Comparison of ENCODE assay signal across 1 cellular context in genomic region chr17:82592289-82592683, GRCh38.
TF ChIP-seq lines count a peak whose summit lies in the region.

No MANE protein-coding gene starts in this region.

TF ChIP-seq in HepG2, 621 proteins besides CTCF, POLR2A, EP300 and RAD21 (continued from another document and continues in another):
- TF ChIP-seq, protein P1, sequence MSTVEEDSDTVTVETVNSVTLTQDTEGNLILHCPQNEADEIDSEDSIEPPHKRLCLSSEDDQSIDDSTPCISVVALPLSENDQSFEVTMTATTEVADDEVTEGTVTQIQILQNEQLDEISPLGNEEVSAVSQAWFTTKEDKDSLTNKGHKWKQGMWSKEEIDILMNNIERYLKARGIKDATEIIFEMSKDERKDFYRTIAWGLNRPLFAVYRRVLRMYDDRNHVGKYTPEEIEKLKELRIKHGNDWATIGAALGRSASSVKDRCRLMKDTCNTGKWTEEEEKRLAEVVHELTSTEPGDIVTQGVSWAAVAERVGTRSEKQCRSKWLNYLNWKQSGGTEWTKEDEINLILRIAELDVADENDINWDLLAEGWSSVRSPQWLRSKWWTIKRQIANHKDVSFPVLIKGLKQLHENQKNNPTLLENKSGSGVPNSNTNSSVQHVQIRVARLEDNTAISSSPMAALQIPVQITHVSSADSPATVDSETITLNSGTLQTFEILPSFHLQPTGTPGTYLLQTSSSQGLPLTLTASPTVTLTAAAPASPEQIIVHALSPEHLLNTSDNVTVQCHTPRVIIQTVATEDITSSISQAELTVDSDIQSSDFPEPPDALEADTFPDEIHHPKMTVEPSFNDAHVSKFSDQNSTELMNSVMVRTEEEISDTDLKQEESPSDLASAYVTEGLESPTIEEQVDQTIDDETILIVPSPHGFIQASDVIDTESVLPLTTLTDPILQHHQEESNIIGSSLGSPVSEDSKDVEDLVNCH (CRISPR knock-in tag; IDR thresholded peaks at IDR 0.05) = no peak
- TF ChIP-seq ZNF17 (CRISPR knock-in tag; IDR thresholded peaks at IDR 0.05) (no peak), ZNF839 (CRISPR knock-in tag; IDR thresholded peaks at IDR 0.05; ENCODE audit: borderline replicate concordance) (no peak), ZNF547 (CRISPR knock-in tag; IDR thresholded peaks at IDR 0.05) (no peak), GABPA (IDR thresholded peaks at IDR 0.05; ENCODE audit: low read depth, low read length) (no peak), GABPA (CRISPR knock-in tag; IDR thresholded peaks at IDR 0.05; ENCODE audit: low read depth) (no peak), SMAD9 (CRISPR knock-in tag; IDR thresholded peaks at IDR 0.05) (no peak), ZNF253 (CRISPR knock-in tag; IDR thresholded peaks at IDR 0.05; ENCODE audit: borderline replicate concordance) (no peak), ZNF230 (CRISPR knock-in tag; IDR thresholded peaks at IDR 0.05) (0 out of 2 replicates have a peak, but pooled peaks have one; percentile 39), NR0B2 (CRISPR knock-in tag; IDR thresholded peaks at IDR 0.05) (no peak), HNF1A (IDR thresholded peaks at IDR 0.05; ENCODE audit: low read depth) (no peak), HNF1A (CRISPR knock-in tag; IDR thresholded peaks at IDR 0.05; ENCODE audit: borderline replicate concordance) (no peak), MEIS1 (CRISPR knock-in tag; IDR thresholded peaks at IDR 0.05; ENCODE audit: borderline replicate concordance) (0 out of 2 replicates have a peak, but pooled peaks have one; percentile 50), ZFX (CRISPR knock-in tag; IDR thresholded peaks at IDR 0.05; ENCODE audit: low read depth) (0 out of 2 replicates have a peak, but pooled peaks have one; percentile 33), IKZF5 (CRISPR knock-in tag; IDR thresholded peaks at IDR 0.05) (no peak), ZNF441 (CRISPR knock-in tag; IDR thresholded peaks at IDR 0.05; ENCODE audit: borderline replicate concordance) (0 out of 2 replicates have a peak, but pooled peaks have one; percentile 8), FOXO1 (CRISPR knock-in tag; IDR thresholded peaks at IDR 0.05) (no peak; the same call in 1 of the 2 replicates), ZSCAN12 (CRISPR knock-in tag; IDR thresholded peaks at IDR 0.05) (no peak), WIZ (CRISPR knock-in tag; IDR thresholded peaks at IDR 0.05) (no peak), PRDM4 (CRISPR knock-in tag; IDR thresholded peaks at IDR 0.05; ENCODE audit: borderline replicate concordance) (no peak), KLF11 (CRISPR knock-in tag; IDR thresholded peaks at IDR 0.05) (no peak), ZBED4 (CRISPR knock-in tag; IDR thresholded peaks at IDR 0.05; ENCODE audit: borderline replicate concordance) (no peak), SOX13 (IDR thresholded peaks at IDR 0.05) (no peak), SOX13 (CRISPR knock-in tag; conservative IDR thresholded peaks at IDR 0.05 in 1 of 2, IDR thresholded peaks at IDR 0.05 in 1 of 2) (no peak), GTF2F1 (IDR thresholded peaks at IDR 0.05; ENCODE audit: low read length) (no peak), ZNF878 (CRISPR knock-in tag; IDR thresholded peaks at IDR 0.05) (no peak), CEBPZ (IDR thresholded peaks at IDR 0.05; ENCODE audit: low read length) (no peak), ATM (IDR thresholded peaks at IDR 0.05; ENCODE audit: borderline replicate concordance) (no peak), MBNL3 (CRISPR knock-in tag; conservative IDR thresholded peaks at IDR 0.05) (no peak), MYNN (CRISPR knock-in tag; IDR thresholded peaks at IDR 0.05; ENCODE audit: low read depth) (no peak), ZNF883 (CRISPR knock-in tag; IDR thresholded peaks at IDR 0.05; ENCODE audit: not compliant biosample characterization) (peak; percentile 8), ZNF768 (CRISPR knock-in tag; IDR thresholded peaks at IDR 0.05) (no peak), ZNF569 (CRISPR knock-in tag; IDR thresholded peaks at IDR 0.05; ENCODE audit: borderline replicate concordance) (no peak), ARHGAP35 (CRISPR knock-in tag; IDR thresholded peaks at IDR 0.05; ENCODE audit: borderline replicate concordance) (no peak), ZNF691 (CRISPR knock-in tag; IDR thresholded peaks at IDR 0.05; ENCODE audit: borderline replicate concordance, low read depth) (0 out of 2 replicates have a peak, but pooled peaks have one; percentile 45), ZNF274 (CRISPR knock-in tag; IDR thresholded peaks at IDR 0.05) (no peak), ZNF350 (CRISPR knock-in tag; IDR thresholded peaks at IDR 0.05; ENCODE audit: borderline replicate concordance, low read depth) (peak; percentile 6; the same call in 1 of the 2 replicates), ZBTB46 (CRISPR knock-in tag; IDR thresholded peaks at IDR 0.05; ENCODE audit: borderline replicate concordance) (0 out of 2 replicates have a peak, but pooled peaks have one; percentile 42), PHF20 (CRISPR knock-in tag; IDR thresholded peaks at IDR 0.05) (no peak)
- TF ChIP-seq, protein P2, sequence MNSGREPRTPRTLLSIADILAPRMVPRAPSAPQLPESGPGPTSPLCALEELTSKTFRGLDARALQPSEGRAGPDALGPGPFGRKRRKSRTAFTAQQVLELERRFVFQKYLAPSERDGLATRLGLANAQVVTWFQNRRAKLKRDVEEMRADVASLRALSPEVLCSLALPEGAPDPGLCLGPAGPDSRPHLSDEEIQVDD (CRISPR knock-in tag; IDR thresholded peaks at IDR 0.05; ENCODE audit: borderline replicate concordance) = no peak
